In genomic region chr1:95086949-95087533, GRCh38 we compare ENCODE assay signal across 8 cellular contexts. TPM values are rescaled to one million over a fixed set of nuclear protein-coding genes. Genes with fewer than 3 reads are reported as not detected.
A peak's percentile ranks its signal among the peaks of the same experiment; 100 is the strongest.
DNase-seq lines count a peak whose midpoint lies in the region; ATAC-seq, FAIRE-seq and TF ChIP-seq lines count a peak whose summit lies in the region.

No MANE protein-coding gene starts in this region.

- no peaks in the 10 kb centered on the region for H3K36me3 ChIP-seq in ascending aorta

- no peak for TF ChIP-seq CTCF in AG09309 (IDR thresholded peaks at IDR 0.05; ENCODE audit: control insufficient read depth, insufficient read depth, low read depth, low read length, missing control alignments)
- TF ChIP-seq CTCF in ascending aorta (IDR thresholded peaks at IDR 0.05), result no peak

- intact Hi-C loops in ascending aorta (cut with DNase I), result loop anchor here (1.0 to 5.0 kb wide), 3 partner anchors 13 to 145 kb away; partner anchors contain the start of genes RWDD3 and TLCD4

- peak overlapping the region; percentile 81 to 84 for H3K27ac ChIP-seq in ascending aorta

- peak; percentile 60 for ATAC-seq in HG03196 (IDR thresholded peaks at IDR 0.05; ENCODE audit: unreplicated experiment)

- peaks cover 3 to 17% of the 10 kb centered on the region in 2 donors for H3K4me1 ChIP-seq in ascending aorta

- no peaks in the 10 kb centered on the region for H3K27me3 ChIP-seq in ascending aorta

- DNase-seq in AG09309 (ENCODE audit: low read depth) (peak; percentile 61), ascending aorta (ENCODE audit: low spot score in 2 of 2) (peak in 1 of 2 donors; percentile 84), left kidney (ENCODE audit: low read depth, low spot score) (peak; percentile 10), NAMALWA (ENCODE audit: low spot score) (no peak), retina (no peak), NCI-H1105 (lab: John Stamatoyannopoulos, UW) (no peak), GM12892 (ENCODE audit: insufficient read length) (no peak)

- H3K9me3 ChIP-seq in ascending aorta, result no peaks in the 10 kb centered on the region

- H3K4me3 ChIP-seq in AG09309 (ENCODE audit: control insufficient read depth, low read depth, low read length) (no peak overlapping the region), ascending aorta (peak overlapping the region in 1 of 2 donors; percentile 12)

- TF ChIP-seq POLR2A in GM12892 (IDR thresholded peaks at IDR 0.05; ENCODE audit: low read depth, low read length), result no peak

- no peak for FAIRE-seq in GM12892 (lab: Jason Lieb, UNC)

RNA-seq across cellular contexts. Expression of gene ALG14, which starts 14.3 kb away (rescaled TPM):
- total RNA-seq in ascending aorta, result not detected
- polyA plus RNA-seq in GM12892 (2012; ENCODE audit: missing spikeins), result 0.95 TPM

RNA-seq across cellular contexts. Expression of gene TLCD4, which starts 30.1 kb away (rescaled TPM):
- total RNA-seq in ascending aorta, result 2.7 TPM
- polyA plus RNA-seq in GM12892 (2012; ENCODE audit: missing spikeins), result 0.06 TPM

Comparison
In these comparisons a context has a peak if more than half of its experiments do, and no peak if none do; other contexts are left out.
1. DNase-seq: peak in AG09309 (single experiment) and left kidney (single experiment); none in NAMALWA (single experiment), retina (single experiment), NCI-H1105 (single experiment) and GM12892 (single experiment).